23 cellular contexts compared by ENCODE assay signal in genomic region chr2:76170856-76171255, GRCh38.
A peak's percentile ranks its signal among the peaks of the same experiment; 100 is the strongest.
DNase-seq lines count a peak whose midpoint lies in the region; ATAC-seq, FAIRE-seq and TF ChIP-seq lines count a peak whose summit lies in the region.
"Had no signal": no experiment of that assay in that cellular context is flagged by ENCODE, and none has a peak within 500 bp of the region (broad histone marks: within the 10 kb centered on the region; RNA-seq: fewer than 3 reads in every experiment).

No MANE protein-coding gene starts in this region.

- H2AFZ ChIP-seq in HepG2 (ENCODE audit: low read length) (no peak overlapping the region), neuron (ENCODE audit: low read depth, low read length) (peak overlapping the region; percentile 5)

- DNase-seq in HepG2 (ENCODE audit: low spot score) (peak; percentile 53), right lobe of liver (no peak), dorsolateral prefrontal cortex (no peak), osteocyte (ENCODE audit: extremely low spot score, unreplicated experiment) (no peak), SKM-1 treated with dmso at 0.1 percent for 144 hours (lab: John Stamatoyannopoulos, UW; ENCODE audit: unreplicated experiment) (no peak), NCI-H2227 treated with DMSO at 0.1 percent for 48 hours (lab: John Stamatoyannopoulos, UW) (no peak), midbrain (lab: John Stamatoyannopoulos, UW) (no peak)
- DNase-seq: CD4-positive, CD25-positive, alpha-beta regulatory T cell; CD8-positive, alpha-beta T cell; DMS53; DMS79 treated with DMSO at 0.1 percent for 48 hours; GOT3; H7; HCEC 1CT had no signal

- no TSS peak for BruUV-seq in HepG2 (replicated peaks; lab: Mats Ljungman, UMichigan)

- H3K9me3 Mint-ChIP-seq in osteocyte (ENCODE audit: unreplicated experiment), result peaks cover 17% of the 10 kb centered on the region

- TF ChIP-seq RAD21 in HepG2 (CRISPR knock-in tag; IDR thresholded peaks at IDR 0.05), result no peak

- no peak overlapping the region for H3K4me2 ChIP-seq in HepG2 (ENCODE audit: low read depth, low read length)
- H3K4me2 ChIP-seq: BLaER1 had no signal

- no peaks in the 10 kb centered on the region for H3K79me2 ChIP-seq in HepG2 (ENCODE audit: insufficient read depth, low read length)

- H3K27me3 ChIP-seq in HepG2 (ENCODE audit: control insufficient read depth in 1 of 2, insufficient read depth in 2 of 2, low read length in 2 of 2) (no peaks in the 10 kb centered on the region), right lobe of liver (no peaks in the 10 kb centered on the region), dorsolateral prefrontal cortex (no peaks in the 10 kb centered on the region), neuron (ENCODE audit: insufficient read depth, low read length) (no peaks in the 10 kb centered on the region)
- H3K27me3 ChIP-seq: BLaER1 had no signal

- CTCF ChIA-PET in HepG2 (lab: Yijun Ruan, JAX; ENCODE audit: low intra/inter-chr PET ratio, low total read pairs), result no interaction called here

- H3K36me3 Mint-ChIP-seq in osteocyte (ENCODE audit: unreplicated experiment), result no peaks in the 10 kb centered on the region
- H3K36me3 Mint-ChIP-seq: CD4-positive, CD25-positive, alpha-beta regulatory T cell; CD8-positive, alpha-beta T cell had no signal

- no peak overlapping the region for H3K27ac Mint-ChIP-seq in osteocyte (ENCODE audit: unreplicated experiment)
- H3K27ac Mint-ChIP-seq: B cell; CD4-positive, CD25-positive, alpha-beta regulatory T cell; CD8-positive, alpha-beta T cell had no signal

- no peak overlapping the region for H3K9ac ChIP-seq in HepG2 (ENCODE audit: insufficient read depth, low read depth, low read length)
- H3K9ac ChIP-seq: BLaER1 had no signal

- TF ChIP-seq CTCF in HepG2 (CRISPR knock-in tag; IDR thresholded peaks at IDR 0.05) (no peak), right lobe of liver (IDR thresholded peaks at IDR 0.05) (no peak), dorsolateral prefrontal cortex (IDR thresholded peaks at IDR 0.05 in 54 of 56, conservative IDR thresholded peaks at IDR 0.05 in 2 of 56; ENCODE audit: low read depth in 1 of 56, partially characterized antibody in 56 of 56) (no peak), osteocyte (IDR thresholded peaks at IDR 0.05) (no peak)

- no peak overlapping the region for H3K4me3 ChIP-seq in HepG2 (replicated peaks in 1 of 3; ENCODE audit: insufficient read depth in 1 of 3, low read depth in 2 of 3, low read length in 3 of 3)
- H3K4me3 ChIP-seq in right lobe of liver, result no peak overlapping the region
- no peak overlapping the region for H3K4me3 ChIP-seq in dorsolateral prefrontal cortex
- no peak overlapping the region for H3K4me3 ChIP-seq in neuron (ENCODE audit: low read length)
- H3K4me3 ChIP-seq: BLaER1 had no signal

- no peak overlapping the region for H3K4me3 Mint-ChIP-seq in osteocyte (ENCODE audit: unreplicated experiment)
- H3K4me3 Mint-ChIP-seq: B cell; CD4-positive, CD25-positive, alpha-beta regulatory T cell; CD8-positive, alpha-beta T cell had no signal

- peaks cover 50% of the 10 kb centered on the region for H3K4me1 ChIP-seq in HepG2 (ENCODE audit: insufficient read depth, low read length)
- H3K4me1 ChIP-seq in right lobe of liver, result no peaks in the 10 kb centered on the region
- peaks cover 6% of the 10 kb centered on the region for H3K4me1 ChIP-seq in neuron (ENCODE audit: insufficient read depth, low read length)
- H3K4me1 ChIP-seq: BLaER1 had no signal

- TF ChIP-seq POLR2A in HepG2 (IDR thresholded peaks at IDR 0.05; ENCODE audit: insufficient read depth in 1 of 2, low read depth in 2 of 2, low read length in 2 of 2), result no peak
- no peak for TF ChIP-seq POLR2A in right lobe of liver (IDR thresholded peaks at IDR 0.05)

- WGBS in HepG2 (ENCODE audit: low lambda C conversion rate), result 14% methylated on average over 2 of the region's 2 CpGs
- 41% methylated on average over 2 of the region's 2 CpGs for WGBS in right lobe of liver (ENCODE audit: insufficient coverage, low coverage, low lambda C conversion rate, missing lambda C conversion rate)

- H3K27ac ChIP-seq in HepG2 (ENCODE audit: extremely low read length, insufficient read depth, low read length) (peak overlapping the region; percentile 53), right lobe of liver (no peak overlapping the region), dorsolateral prefrontal cortex (peak overlapping the region in 49 of 59 donors; percentile 10 to 84 (median 60))
- H3K27ac ChIP-seq: 22Rv1, BLaER1, C4-2B had no signal

- peak in 1 of 2 experiments; percentile 52; a peak in 2 of 4 replicates for TF ChIP-seq EP300 in HepG2 (IDR thresholded peaks at IDR 0.05; ENCODE audit: low read depth in 2 of 2, low read length in 2 of 2)
- TF ChIP-seq EP300 in HepG2 (CRISPR knock-in tag; IDR thresholded peaks at IDR 0.05; ENCODE audit: borderline replicate concordance), result peak; percentile 4; the same call in 1 of the 2 replicates

- in situ Hi-C loops in HepG2 (cut with HindIII; ENCODE audit: extremely low pct_ligation_motif_present, low pct_unique_long_range_greater_than_20kb), result no loop called here

- H4K20me1 ChIP-seq in HepG2 (ENCODE audit: insufficient read depth, low read length), result no peaks in the 10 kb centered on the region
- H4K20me1 ChIP-seq: BLaER1 had no signal

- H3K9me3 ChIP-seq in HepG2 (ENCODE audit: low read length) (peaks cover 22% of the 10 kb centered on the region), right lobe of liver (no peaks in the 10 kb centered on the region), neuron (ENCODE audit: low read length) (no peaks in the 10 kb centered on the region)

- ATAC-seq in HepG2 (peak; percentile 64), right lobe of liver (no peak)
- ATAC-seq: CD8-positive, alpha-beta T cell had no signal

- FAIRE-seq in HepG2 (lab: Jason Lieb, UNC), result no peak
- FAIRE-seq: A204.1, D721Med, G401.6, GM12892 had no signal

- intact Hi-C loops in HepG2 (cut with micrococcal nuclease; ENCODE audit: unreplicated experiment), result no loop called here
- intact Hi-C loops in right lobe of liver (cut with DNase I), result no loop called here
- intact Hi-C loops in dorsolateral prefrontal cortex (cut with DNase I), result no loop called here

- H3K27me3 Mint-ChIP-seq in osteocyte (ENCODE audit: unreplicated experiment), result no peaks in the 10 kb centered on the region
- H3K27me3 Mint-ChIP-seq: B cell; CD4-positive, CD25-positive, alpha-beta regulatory T cell had no signal

- no peaks in the 10 kb centered on the region for H3K4me1 Mint-ChIP-seq in osteocyte (ENCODE audit: unreplicated experiment)
- H3K4me1 Mint-ChIP-seq: B cell; CD4-positive, CD25-positive, alpha-beta regulatory T cell had no signal

- no peaks in the 10 kb centered on the region for H3K36me3 ChIP-seq in HepG2 (replicated peaks in 1 of 2; ENCODE audit: control insufficient read depth in 1 of 2, insufficient read depth in 2 of 2, low read length in 2 of 2)
- H3K36me3 ChIP-seq in right lobe of liver, result no peaks in the 10 kb centered on the region
- no peaks in the 10 kb centered on the region for H3K36me3 ChIP-seq in neuron (ENCODE audit: insufficient read depth, low read length)
- H3K36me3 ChIP-seq: BLaER1 had no signal

- POLR2A ChIA-PET in HepG2 (lab: Yijun Ruan, JAX), result no interaction called here

TF ChIP-seq in HepG2, 621 proteins besides CTCF, POLR2A, EP300 and RAD21 (continues in another document):
- TF ChIP-seq SOX6 (IDR thresholded peaks at IDR 0.05), result no peak
- TF ChIP-seq SOX6 (CRISPR knock-in tag; IDR thresholded peaks at IDR 0.05), result peak; percentile 86
- TF ChIP-seq HMGA1 (CRISPR knock-in tag; conservative IDR thresholded peaks at IDR 0.05), result no peak
- TF ChIP-seq BRCA1 (CRISPR knock-in tag; IDR thresholded peaks at IDR 0.05), result 0 out of 2 replicates have a peak, but pooled peaks have one; percentile 22
- TF ChIP-seq ZNF609 (CRISPR knock-in tag; IDR thresholded peaks at IDR 0.05; ENCODE audit: borderline replicate concordance), result peak; percentile 47
- TF ChIP-seq MYC (CRISPR knock-in tag; IDR thresholded peaks at IDR 0.05; ENCODE audit: borderline replicate concordance), result no peak
- 0 out of 2 replicates have a peak, but pooled peaks have one; percentile 19 for TF ChIP-seq FOXK1 (CRISPR knock-in tag; IDR thresholded peaks at IDR 0.05; ENCODE audit: borderline replicate concordance, low read depth)
- TF ChIP-seq HNF4A (CRISPR knock-in tag; IDR thresholded peaks at IDR 0.05), result peak; percentile 60

Comparison
In these comparisons a context has a peak if more than half of its experiments do, and no peak if none do; other contexts are left out.
1. H3K27ac ChIP-seq: peak in HepG2 (single experiment) and dorsolateral prefrontal cortex (49 of 59); none in right lobe of liver (0 of 3).